ENCODE assay signal across 12 cellular contexts in the genomic region with DNA sequence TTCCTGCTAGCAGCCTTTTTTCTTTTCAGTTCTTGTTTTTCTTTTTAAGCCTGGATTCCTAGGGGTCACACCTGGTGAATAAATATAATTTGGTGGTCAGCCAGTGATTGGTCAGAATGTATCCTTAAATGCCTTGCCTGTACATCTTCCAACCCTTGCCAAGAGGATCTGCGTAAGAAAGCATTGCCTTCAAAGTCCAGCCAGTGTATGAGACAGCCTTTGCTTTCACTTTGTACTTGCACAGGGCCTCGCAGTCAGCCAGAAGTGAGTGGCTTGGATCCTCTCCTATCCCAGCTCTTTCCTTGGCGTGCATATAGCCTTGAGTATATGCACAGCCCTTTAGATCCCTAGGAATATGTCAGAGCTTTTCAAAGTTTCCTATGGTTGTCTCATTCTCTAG. TPM values are rescaled to one million over a fixed set of nuclear protein-coding genes. Genes with fewer than 3 reads are reported as not detected.
DNase-seq lines count a peak whose midpoint lies in the region; ATAC-seq and TF ChIP-seq lines count a peak whose summit lies in the region.
"Had no signal": no experiment of that assay in that cellular context is flagged by ENCODE, and none has a peak within 500 bp of the region (broad histone marks: within the 10 kb centered on the region; RNA-seq: fewer than 3 reads in every experiment).

No MANE protein-coding gene starts in this region.

- no peaks in the 10 kb centered on the region for H3K27me3 Mint-ChIP-seq in chondrocyte (ENCODE audit: low read depth)

- no peak for TF ChIP-seq POLR2A in esophagus squamous epithelium (IDR thresholded peaks at IDR 0.05)

- peaks cover 0 to 16% (median 0%) of the 10 kb centered on the region in 3 donors for H3K4me1 ChIP-seq in esophagus squamous epithelium
- H3K4me1 ChIP-seq in muscle layer of duodenum (ENCODE audit: control insufficient read depth in 1 of 2, insufficient read depth in 2 of 2, low read length in 2 of 2) = peaks cover 0 to 9% of the 10 kb centered on the region in 2 donors
- H3K4me1 ChIP-seq: BE2C had no signal

- H3K4me3 ChIP-seq in esophagus squamous epithelium (peak overlapping the region in 1 of 4 donors; percentile 26), muscle layer of duodenum (ENCODE audit: low read depth in 1 of 2, low read length in 2 of 2) (peak overlapping the region in 1 of 2 donors; percentile 38)

- no peak overlapping the region for H3K4me3 Mint-ChIP-seq in chondrocyte (ENCODE audit: unreplicated experiment)

- no peaks in the 10 kb centered on the region for H3K36me3 ChIP-seq in esophagus squamous epithelium
- H3K36me3 ChIP-seq in muscle layer of duodenum (ENCODE audit: control insufficient read depth in 1 of 2, insufficient read depth in 2 of 2, low read length in 2 of 2) = no peaks in the 10 kb centered on the region
- H3K36me3 ChIP-seq: BE2C had no signal

- no peak overlapping the region for H3K27ac Mint-ChIP-seq in chondrocyte (ENCODE audit: unreplicated experiment)

- DNase-seq in A172 (ENCODE audit: low spot score) = peak; percentile 47
- peak; percentile 11 for DNase-seq in OCI-M1 (lab: John Stamatoyannopoulos, UW)
- DNase-seq in esophagus squamous epithelium (lab: John Stamatoyannopoulos, UW) = no peak
- DNase-seq in chondrocyte (ENCODE audit: low spot score) = no peak
- DNase-seq: BE2C, cerebellar nuclear complex, NCI-H2171 treated with DMSO at 0.1 percent for 48 hours, T-helper 2 cell had no signal

- intact Hi-C loops in esophagus squamous epithelium (cut with DNase I) = no loop called here

- TF ChIP-seq CTCF in esophagus squamous epithelium (IDR thresholded peaks at IDR 0.05) (no peak), chondrocyte (IDR thresholded peaks at IDR 0.05) (no peak)

- peak overlapping the region in 3 of 4 donors; percentile 40 to 68 (median 54) for H3K27ac ChIP-seq in esophagus squamous epithelium
- H3K27ac ChIP-seq in muscle layer of duodenum (ENCODE audit: low read length) = peak overlapping the region; percentile 73

- H3K9me3 Mint-ChIP-seq in chondrocyte (ENCODE audit: low read depth) = no peaks in the 10 kb centered on the region

- H3K36me3 Mint-ChIP-seq in chondrocyte (ENCODE audit: low read depth) = no peaks in the 10 kb centered on the region

- no peaks in the 10 kb centered on the region for H3K27me3 ChIP-seq in esophagus squamous epithelium
- H3K27me3 ChIP-seq in muscle layer of duodenum (ENCODE audit: low read depth, low read length) = no peaks in the 10 kb centered on the region
- H3K27me3 ChIP-seq: BE2C had no signal

- H3K4me1 Mint-ChIP-seq in chondrocyte (ENCODE audit: low read depth) = no peaks in the 10 kb centered on the region

- ATAC-seq in HG03565 (IDR thresholded peaks at IDR 0.05; ENCODE audit: unreplicated experiment) (no peak), GM18868 (IDR thresholded peaks at IDR 0.05; ENCODE audit: unreplicated experiment) (no peak), HG03442 (IDR thresholded peaks at IDR 0.05; ENCODE audit: unreplicated experiment) (no peak)

- H3K9me3 ChIP-seq in esophagus squamous epithelium (no peaks in the 10 kb centered on the region), muscle layer of duodenum (ENCODE audit: control insufficient read depth in 1 of 2, low read length in 2 of 2) (no peaks in the 10 kb centered on the region)
- H3K9me3 ChIP-seq: BE2C had no signal

- WGBS in esophagus squamous epithelium, 2 donors = 44% methylated on average over 3 of the region's 3 CpGs; no CpG with 5 or more reads in 1 of the 2 donors

RNA-seq across cellular contexts. Expression of a gene that starts 22.2 kb away (rescaled TPM):
- total RNA-seq in A172 (2014; rRNA removed; shearing (Covaris generic)) = 4.4 and 6.0 TPM in 2 replicates
- total RNA-seq in esophagus squamous epithelium (10 to 100 TPM in 1 of 4 donors, 1 to 10 TPM in 3; 3.5 to 15.6 (median 5.3) TPM), chondrocyte (5.8 to 12.7 TPM (median 6.6 TPM) in 3 replicates)

RNA-seq across cellular contexts. Expression of a gene that starts 33.9 kb away (rescaled TPM):
- 8.5 and 9.4 TPM in 2 replicates for total RNA-seq in A172 (2014; rRNA removed; shearing (Covaris generic))
- 10 to 100 TPM in 1 of 4 donors, 1 to 10 TPM in 3; 4.4 to 40.1 (median 5.3) TPM for total RNA-seq in esophagus squamous epithelium
- total RNA-seq in chondrocyte = 25.9 to 42.5 TPM (median 29.8 TPM) in 3 replicates

Comparison
In these comparisons a context has a peak if more than half of its experiments do, and no peak if none do; other contexts are left out.
1. DNase-seq: peak in A172 (single experiment) and OCI-M1 (single experiment); none in esophagus squamous epithelium (single experiment) and chondrocyte (single experiment).